ENCODE assay signal across 21 cellular contexts in genomic region chr17:15349119-15349518, GRCh38. TPM values are rescaled to one million over a fixed set of nuclear protein-coding genes. Genes with fewer than 3 reads are reported as not detected.
"Had no signal": no experiment of that assay in that cellular context is flagged by ENCODE, and none has a peak within 500 bp of the region (broad histone marks: within the 10 kb centered on the region; RNA-seq: fewer than 3 reads in every experiment).

No MANE protein-coding gene starts in this region.

- H3K27ac Mint-ChIP-seq: activated naive CD8-positive, alpha-beta T cell treated with anti-CD3 and anti-CD28 coated beads, Interleukin-2, amount 50 U/mL, for 24 hours; dendritic cell treated with granulocyte-macrophage colony-stimulating factor and Interleukin-4, amounts not matched to agents 40 ng/mL and 50 ng/mL, for 4 days; natural killer cell; type B pancreatic cell had no signal

- H3K36me3 Mint-ChIP-seq: natural killer cell, type B pancreatic cell had no signal

- H3K9me3 Mint-ChIP-seq: activated naive CD8-positive, alpha-beta T cell treated with anti-CD3 and anti-CD28 coated beads, Interleukin-2, amount 50 U/mL, for 24 hours; dendritic cell treated with granulocyte-macrophage colony-stimulating factor and Interleukin-4, amounts not matched to agents 40 ng/mL and 50 ng/mL, for 4 days; natural killer cell; type B pancreatic cell had no signal

- H3K9me3 ChIP-seq: esophagus muscularis mucosa, heart right ventricle, lower lobe of right lung, sigmoid colon, testis had no signal

- H3K27me3 ChIP-seq: sigmoid colon, testis had no signal

- H3K4me1 Mint-ChIP-seq: activated naive CD8-positive, alpha-beta T cell treated with anti-CD3 and anti-CD28 coated beads, Interleukin-2, amount 50 U/mL, for 24 hours; natural killer cell had no signal

- H3K4me3 Mint-ChIP-seq: activated naive CD8-positive, alpha-beta T cell treated with anti-CD3 and anti-CD28 coated beads, Interleukin-2, amount 50 U/mL, for 24 hours; dendritic cell treated with granulocyte-macrophage colony-stimulating factor and Interleukin-4, amounts not matched to agents 40 ng/mL and 50 ng/mL, for 4 days; natural killer cell; type B pancreatic cell had no signal

- ATAC-seq: activated naive CD8-positive, alpha-beta T cell treated with anti-CD3 and anti-CD28 coated beads, Interleukin-2, amount 50 U/mL, for 24 hours; heart right ventricle; lower lobe of right lung; natural killer cell had no signal

- H3K4me3 ChIP-seq: esophagus muscularis mucosa, heart right ventricle, lower lobe of right lung, sigmoid colon, testis had no signal

- H3K27ac ChIP-seq: esophagus muscularis mucosa, heart right ventricle, lower lobe of right lung, testis had no signal

- H3K4me1 ChIP-seq: testis had no signal

- H3K36me3 ChIP-seq: esophagus muscularis mucosa, heart right ventricle, lower lobe of right lung, sigmoid colon had no signal

- DNase-seq: activated CD4-positive, alpha-beta T cell treated with anti-CD3 and anti-CD28 coated beads, Interleukin-2, amount 50 U/mL, for 48 hours; activated gamma-delta T cell; activated naive CD4-positive, alpha-beta T cell treated with anti-CD3 and anti-CD28 coated beads, Interleukin-2, amount 50 U/mL, for 16 hours; activated naive CD8-positive, alpha-beta T cell treated with anti-CD3 and anti-CD28 coated beads, Interleukin-2, amount 50 U/mL, for 24 hours; activated T-cell treated with anti-CD3 and anti-CD28 coated beads, Interleukin-2, amount 50 U/mL, for 48 hours; caudate nucleus; effector CD8-positive, alpha-beta T cell; heart right ventricle; lower lobe of right lung; natural killer cell; retina; sigmoid colon; stimulated activated CD4-positive, alpha-beta T cell treated with anti-CD3 and anti-CD28 coated beads, Interleukin-2, amount 100 ng/mL, for 48 hours; stimulated activated CD8-positive, alpha-beta memory T cell treated with anti-CD3 and anti-CD28 coated beads, Interleukin-4, amount 100 ng/mL, for 48 hours; stimulated activated naive CD4-positive, alpha-beta T cell; T-helper 9 cell; testis had no signal

RNA-seq across cellular contexts. Expression of gene TEKT3, which starts 7.7 kb away (rescaled TPM):
- total RNA-seq: esophagus muscularis mucosa; T-helper 1 cell treated with Interleukin-12 subunit alpha and Interleukin-12 subunit beta and Interleukin-4 antibody, amounts not matched to agents 30 ng/mL and 1 ng/mL, for 36 hours had no signal
